ENCODE assay signal across 23 cellular contexts in the genomic region with DNA sequence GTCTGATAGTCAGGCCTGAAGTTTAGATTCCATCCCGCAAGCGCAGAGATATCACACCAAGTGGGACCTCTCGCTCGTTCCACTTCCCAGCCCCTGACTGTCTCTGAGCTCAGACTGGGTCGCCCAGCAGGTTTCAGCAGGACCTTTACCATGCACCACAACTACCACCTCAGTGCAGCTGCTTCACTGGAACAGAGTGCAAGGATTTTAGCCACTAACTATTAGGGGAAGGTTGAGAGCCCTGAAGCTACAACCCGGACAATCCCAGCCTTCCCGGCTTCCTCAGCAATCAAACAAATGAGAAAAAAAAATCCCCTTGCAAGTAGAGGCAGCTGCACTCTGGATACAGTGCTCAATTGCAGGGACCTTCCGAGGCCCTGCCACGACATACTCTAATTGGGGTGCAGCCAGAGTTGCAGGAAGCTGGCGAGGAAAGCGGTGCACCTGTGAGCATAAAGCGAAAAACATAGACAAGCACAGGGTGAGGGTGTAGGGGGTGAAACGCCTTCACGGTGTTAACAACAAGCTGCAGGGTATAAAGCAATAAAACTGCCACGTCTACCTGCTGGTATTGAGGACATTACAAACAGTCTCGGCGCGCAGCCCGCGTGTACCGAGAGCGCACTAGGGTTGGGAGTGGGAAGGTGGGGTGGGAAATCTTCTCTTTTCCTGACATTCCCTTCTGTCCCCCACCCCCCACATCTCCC. TPM values are rescaled to one million over a fixed set of nuclear protein-coding genes. Genes with fewer than 3 reads are reported as not detected.
DNase-seq lines count a peak whose midpoint lies in the region; ATAC-seq, FAIRE-seq and TF ChIP-seq lines count a peak whose summit lies in the region.
"Had no signal": no experiment of that assay in that cellular context is flagged by ENCODE, and none has a peak within 500 bp of the region (broad histone marks: within the 10 kb centered on the region; RNA-seq: fewer than 3 reads in every experiment).

No MANE protein-coding gene starts in this region.

- H2AFZ ChIP-seq in H1 (ENCODE audit: low read length) (no peak overlapping the region), neuronal stem cell (ENCODE audit: low read length) (no peak overlapping the region)

- H3K9ac ChIP-seq in HUES64 (ENCODE audit: low read depth, low read length) (no peak overlapping the region), H1 (replicated peaks in 1 of 4; ENCODE audit: extremely low read depth in 1 of 4, low read depth in 3 of 4, low read length in 3 of 4) (no peak overlapping the region), neuronal stem cell (ENCODE audit: low read depth, low read length, poor library complexity) (no peak overlapping the region)
- H3K9ac ChIP-seq: KMS-11 had no signal

- peaks cover 88% of the 10 kb centered on the region for H3K27me3 Mint-ChIP-seq in activated CD4-positive, alpha-beta T cell treated with anti-CD3 and anti-CD28 coated beads, Interleukin-2, amount 10 ng/mL, durations not matched to agents 7 days and 5 days
- peaks cover 87% of the 10 kb centered on the region for H3K27me3 Mint-ChIP-seq in activated CD4-positive, alpha-beta T cell treated with anti-CD3 and anti-CD28 coated beads, Interleukin-2, amount 10 ng/mL, durations not matched to agents 24 days and 14 days

- peak overlapping the region; percentile 13 for H3K27ac Mint-ChIP-seq in activated CD4-positive, alpha-beta T cell treated with anti-CD3 and anti-CD28 coated beads, Interleukin-2, amount 10 ng/mL, durations not matched to agents 7 days and 5 days
- H3K27ac Mint-ChIP-seq in activated CD4-positive, alpha-beta T cell treated with anti-CD3 and anti-CD28 coated beads, Interleukin-2, amount 10 ng/mL, durations not matched to agents 24 days and 14 days: no peak overlapping the region
- H3K27ac Mint-ChIP-seq: immature natural killer cell; stimulated activated effector memory CD8-positive, alpha-beta T cell treated with anti-CD3 and anti-CD28 coated beads, Interleukin-12 subunit alpha, Interleukin-12 subunit beta, amount 100 ng/mL, for 72 hours had no signal

- peak overlapping the region; percentile 22 for H3K4me3 Mint-ChIP-seq in activated CD4-positive, alpha-beta T cell treated with anti-CD3 and anti-CD28 coated beads, Interleukin-2, amount 10 ng/mL, durations not matched to agents 7 days and 5 days
- H3K4me3 Mint-ChIP-seq in activated CD4-positive, alpha-beta T cell treated with anti-CD3 and anti-CD28 coated beads, Interleukin-2, amount 10 ng/mL, durations not matched to agents 24 days and 14 days: no peak overlapping the region
- H3K4me3 Mint-ChIP-seq: stimulated activated effector memory CD8-positive, alpha-beta T cell treated with anti-CD3 and anti-CD28 coated beads, Interleukin-12 subunit alpha, Interleukin-12 subunit beta, amount 100 ng/mL, for 72 hours had no signal

- H3K4me1 Mint-ChIP-seq in activated CD4-positive, alpha-beta T cell treated with anti-CD3 and anti-CD28 coated beads, Interleukin-2, amount 10 ng/mL, durations not matched to agents 7 days and 5 days: peaks cover 9% of the 10 kb centered on the region
- peaks cover 8% of the 10 kb centered on the region for H3K4me1 Mint-ChIP-seq in activated CD4-positive, alpha-beta T cell treated with anti-CD3 and anti-CD28 coated beads, Interleukin-2, amount 10 ng/mL, durations not matched to agents 24 days and 14 days

- peaks cover 49% of the 10 kb centered on the region for H3K4me1 ChIP-seq in HUES64 (ENCODE audit: insufficient read depth, low read length)
- H3K4me1 ChIP-seq in H1 (replicated peaks in 1 of 4; ENCODE audit: control insufficient read depth in 3 of 4, insufficient read depth in 4 of 4, low read length in 3 of 4): peaks cover 14 to 39% (median 26%) of the 10 kb centered on the region in 4 experiments
- peaks cover 0 to 10% of the 10 kb centered on the region in 2 donors for H3K4me1 ChIP-seq in neuronal stem cell (ENCODE audit: control insufficient read depth in 2 of 2, insufficient read depth in 1 of 2, low read depth in 1 of 2, low read length in 2 of 2)

- H3K14ac ChIP-seq in H1 (ENCODE audit: insufficient read length): no peak overlapping the region
- H3K14ac ChIP-seq in neuronal stem cell (ENCODE audit: low read length): no peak overlapping the region

- no peak overlapping the region for H3K56ac ChIP-seq in H1 (replicated peaks; ENCODE audit: insufficient read length, low read depth, low read length)

- H2BK15ac ChIP-seq in H1 (ENCODE audit: low read length) (peak overlapping the region; percentile 12; the same call in 1 of the 2 replicates), neuronal stem cell (ENCODE audit: low read length) (no peak overlapping the region)

- H2BK5ac ChIP-seq in H1 (ENCODE audit: low read depth, low read length) (no peak overlapping the region), neuronal stem cell (ENCODE audit: low read length) (no peak overlapping the region)

- no peak for TF ChIP-seq EP300 in H1 (IDR thresholded peaks at IDR 0.05; ENCODE audit: borderline replicate concordance in 1 of 2, low read depth in 2 of 2, low read length in 2 of 2)

- H2BK20ac ChIP-seq in H1 (ENCODE audit: low read length): 0 out of 2 replicates have a peak overlapping the region, but pooled peaks have one; percentile 15

- no peak for FAIRE-seq in H1 (lab: Jason Lieb, UNC)
- FAIRE-seq: astrocyte, GM12892, RCC 7860 had no signal

- H3K23ac ChIP-seq in H1 (ENCODE audit: insufficient read length): no peak overlapping the region
- no peak overlapping the region for H3K23ac ChIP-seq in neuronal stem cell (ENCODE audit: low read depth, low read length, poor library complexity)

- peak overlapping the region; percentile 32; the same call in 1 of the 2 replicates for H3K4me3 ChIP-seq in HUES64 (ENCODE audit: low read length)
- H3K4me3 ChIP-seq in H1 (ENCODE audit: extremely low read depth in 1 of 4, insufficient read depth in 2 of 4, low read depth in 3 of 4, low read length in 4 of 4): peak overlapping the region in 3 of 4 experiments; percentile 20 to 38 (median 21); a peak in 6 of 8 replicates
- no peak overlapping the region for H3K4me3 ChIP-seq in neuronal stem cell (ENCODE audit: low read length in 2 of 2)
- H3K4me3 ChIP-seq: lower lobe of right lung, ovary, thoracic aorta had no signal

- no peak overlapping the region for H4K91ac ChIP-seq in H1 (replicated peaks; ENCODE audit: insufficient read length, low read length)
- no peak overlapping the region for H4K91ac ChIP-seq in neuronal stem cell (ENCODE audit: low read depth, low read length, poor library complexity)

- POLR2A ChIA-PET in activated CD4-positive, alpha-beta T cell treated with anti-CD3 and anti-CD28 coated beads, Interleukin-2, amount 10 ng/mL, durations not matched to agents 7 days and 5 days (lab: Charles Lee): no interaction called here
- POLR2A ChIA-PET in H1 (lab: Charles Lee; ENCODE audit: partially characterized antibody): interaction anchor here (1.0 to 1.5 kb wide), 7 partner anchors 10 to 19 kb away, joined by 3 to 5 read pairs (median 4); no protein-coding TSS in a partner anchor

- TF ChIP-seq RAD21 in H1 (IDR thresholded peaks at IDR 0.05 in 1 of 2, conservative IDR thresholded peaks at IDR 0.05 in 1 of 2; ENCODE audit: low read depth in 2 of 2, low read length in 2 of 2): no peak

- H2BK12ac ChIP-seq in H1 (ENCODE audit: low read depth, low read length): 0 out of 2 replicates have a peak overlapping the region, but pooled peaks have one; percentile 60
- H2BK12ac ChIP-seq in neuronal stem cell (ENCODE audit: low read length): no peak overlapping the region

- H3K27me3 ChIP-seq in HUES64 (ENCODE audit: insufficient read depth, low read length): peaks cover 96% of the 10 kb centered on the region
- H3K27me3 ChIP-seq in H1 (replicated peaks in 1 of 4; ENCODE audit: control insufficient read depth in 3 of 4, extremely low read depth in 1 of 4, insufficient read depth in 3 of 4, low read length in 3 of 4): peaks cover 72 to 95% (median 88%) of the 10 kb centered on the region in 4 experiments
- peaks cover 44 to 92% (median 83%) of the 10 kb centered on the region in 3 experiments for H3K27me3 ChIP-seq in neuronal stem cell (ENCODE audit: control insufficient read depth in 3 of 3, insufficient read depth in 3 of 3, low read depth in 1 of 3, low read length in 3 of 3)

- peaks cover 9 to 38% of the 10 kb centered on the region in 2 experiments for H4K20me1 ChIP-seq in H1 (replicated peaks in 1 of 2; ENCODE audit: control insufficient read depth in 1 of 2, insufficient read depth in 2 of 2, low read length in 2 of 2)

- no peaks in the 10 kb centered on the region for H3K36me3 ChIP-seq in HUES64 (ENCODE audit: insufficient read depth, low read length)
- H3K36me3 ChIP-seq in H1 (ENCODE audit: control insufficient read depth in 2 of 4, insufficient read depth in 4 of 4, low read length in 3 of 4): peaks cover 0 to 2% (median 0%) of the 10 kb centered on the region in 4 experiments; a peak in 1 of 8 replicates
- H3K36me3 ChIP-seq in neuronal stem cell (replicated peaks in 1 of 2; ENCODE audit: control insufficient read depth in 2 of 2, insufficient read depth in 2 of 2, low read length in 2 of 2): no peaks in the 10 kb centered on the region
- H3K36me3 ChIP-seq: lower lobe of right lung, ovary, thoracic aorta had no signal

- peak overlapping the region; percentile 8 for H4K5ac ChIP-seq in H1 (ENCODE audit: insufficient read length, low read depth, low read length)

- DNase-seq in activated CD4-positive, alpha-beta T cell treated with anti-CD3 and anti-CD28 coated beads, Interleukin-2, amount 10 ng/mL, durations not matched to agents 7 days and 5 days: no peak
- no peak for DNase-seq in activated CD4-positive, alpha-beta T cell treated with anti-CD3 and anti-CD28 coated beads, Interleukin-2, amount 10 ng/mL, durations not matched to agents 24 days and 14 days
- peak in 1 of 2 experiments; percentile 55 for DNase-seq in H1 (ENCODE audit: low read depth in 1 of 2, low spot score in 2 of 2)
- DNase-seq in neuronal stem cell (ENCODE audit: low spot score): peak; percentile 18
- no peak for DNase-seq in T-helper 1 cell
- DNase-seq: activated CD4-positive, alpha-beta T cell treated with anti-CD3 and anti-CD28 coated beads for 48 hours; activated T-cell treated with anti-CD3 and anti-CD28 coated beads for 4 hours; immature natural killer cell; lower lobe of right lung; MV-4-11; ovary; right cardiac atrium had no signal

- H3K23me2 ChIP-seq in H1 (ENCODE audit: low read depth, low read length): peaks cover 3% of the 10 kb centered on the region; the same call in 1 of the 2 replicates

- H2AK5ac ChIP-seq in H1 (ENCODE audit: low read depth, low read length): no peak overlapping the region
- H2AK5ac ChIP-seq in neuronal stem cell (ENCODE audit: low read depth, low read length): no peak overlapping the region

- no peak for ATAC-seq in GM18870 (IDR thresholded peaks at IDR 0.05; ENCODE audit: unreplicated experiment)
- ATAC-seq in HG03108 (IDR thresholded peaks at IDR 0.05; ENCODE audit: unreplicated experiment): no peak
- ATAC-seq: lower lobe of right lung; right cardiac atrium; stimulated activated effector memory CD8-positive, alpha-beta T cell treated with anti-CD3 and anti-CD28 coated beads, Interleukin-12 subunit alpha, Interleukin-12 subunit beta, amount 100 ng/mL, for 72 hours had no signal

- TF ChIP-seq POLR2A in H1 (IDR thresholded peaks at IDR 0.05; ENCODE audit: control extremely low read depth in 1 of 2, low read depth in 2 of 2, low read length in 2 of 2): no peak

- 5% methylated on average over 18 of the region's 22 CpGs for WGBS in HUES64
- WGBS in H1 (ENCODE audit: extremely low coverage in 1 of 2, insufficient coverage in 1 of 2, insufficient read length in 1 of 2, insufficient replicate concordance in 2 of 2, low coverage in 1 of 2, low lambda C conversion rate in 2 of 2, missing lambda C conversion rate in 1 of 2), 2 experiments: 9% methylated on average over 22 of the region's 22 CpGs; no CpG with 5 or more reads in 1 of the 2 experiments
- no CpG with 5 or more reads among the region's 22 CpGs for WGBS in neuronal stem cell (ENCODE audit: extremely low coverage in 2 of 2, insufficient read length in 2 of 2, insufficient replicate concordance in 1 of 2), 2 donors

- H3K9me3 ChIP-seq in HUES64 (ENCODE audit: insufficient read depth, low read depth, low read length): no peaks in the 10 kb centered on the region
- H3K9me3 ChIP-seq in H1 (ENCODE audit: insufficient read depth in 2 of 2, low read depth in 1 of 2, low read length in 1 of 2): no peaks in the 10 kb centered on the region
- H3K9me3 ChIP-seq in neuronal stem cell (replicated peaks in 1 of 2; ENCODE audit: control insufficient read depth in 2 of 2, insufficient read depth in 1 of 2, low read depth in 1 of 2, low read length in 2 of 2): peaks cover 0 to 2% of the 10 kb centered on the region in 2 donors
- H3K9me3 ChIP-seq: lower lobe of right lung, ovary, thoracic aorta had no signal

- CTCF ChIA-PET in activated CD4-positive, alpha-beta T cell treated with anti-CD3 and anti-CD28 coated beads, Interleukin-2, amount 10 ng/mL, durations not matched to agents 7 days and 5 days (lab: Charles Lee): interaction anchor here (1.1 to 2.4 kb wide), 2 partner anchors 19 to 24 kb away, joined by 4 to 13 read pairs; no protein-coding TSS in a partner anchor
- CTCF ChIA-PET in H1 (lab: Charles Lee; ENCODE audit: partially characterized antibody): interaction anchor here (0.9 to 12.6 kb wide), 5 partner anchors 8 to 25 kb away, joined by 3 to 150 read pairs (median 5); partner anchors contain the start of gene DLX5

- H3K9me3 Mint-ChIP-seq in activated CD4-positive, alpha-beta T cell treated with anti-CD3 and anti-CD28 coated beads, Interleukin-2, amount 10 ng/mL, durations not matched to agents 7 days and 5 days: no peaks in the 10 kb centered on the region
- H3K9me3 Mint-ChIP-seq in activated CD4-positive, alpha-beta T cell treated with anti-CD3 and anti-CD28 coated beads, Interleukin-2, amount 10 ng/mL, durations not matched to agents 24 days and 14 days: peaks cover 17% of the 10 kb centered on the region
- H3K9me3 Mint-ChIP-seq: stimulated activated effector memory CD8-positive, alpha-beta T cell treated with anti-CD3 and anti-CD28 coated beads, Interleukin-12 subunit alpha, Interleukin-12 subunit beta, amount 100 ng/mL, for 72 hours had no signal

- intact Hi-C loops in activated CD4-positive, alpha-beta T cell treated with anti-CD3 and anti-CD28 coated beads, Interleukin-2, amount 10 ng/mL, durations not matched to agents 24 days and 14 days (cut with micrococcal nuclease): loop anchor here (1.0 kb wide), 1 partner anchor 20 kb away; no protein-coding TSS in a partner anchor

- peak overlapping the region; percentile 78; the same call in 1 of the 2 replicates for H3K18ac ChIP-seq in H1 (ENCODE audit: extremely low read depth, low read length)
- no peak overlapping the region for H3K18ac ChIP-seq in neuronal stem cell (ENCODE audit: low read length)

- no peaks in the 10 kb centered on the region for H3K79me2 ChIP-seq in H1 (ENCODE audit: control insufficient read depth in 1 of 2, insufficient read depth in 2 of 2, low read length in 2 of 2)

- no peak for TF ChIP-seq CTCF in H1 (IDR thresholded peaks at IDR 0.05; ENCODE audit: control extremely low read depth in 1 of 3, insufficient read depth in 1 of 3, low read depth in 1 of 3, low read length in 3 of 3)

- H3K27ac ChIP-seq in HUES64 (ENCODE audit: low read depth, low read length) (no peak overlapping the region), H1 (ENCODE audit: low read depth, low read length) (no peak overlapping the region), neuronal stem cell (replicated peaks; ENCODE audit: low read length) (no peak overlapping the region)
- H3K27ac ChIP-seq: C4-2B, KMS-11, lower lobe of right lung, ovary had no signal

- H4K8ac ChIP-seq in H1 (ENCODE audit: extremely low read depth, insufficient read depth, low read length) (no peak overlapping the region; the same call in 1 of the 2 replicates), neuronal stem cell (ENCODE audit: low read depth, low read length) (no peak overlapping the region)

- peak overlapping the region; percentile 43 for H2BK120ac ChIP-seq in H1 (replicated peaks; ENCODE audit: low read depth, low read length)
- H2BK120ac ChIP-seq in neuronal stem cell (ENCODE audit: low read depth, low read length): no peak overlapping the region

- H3K79me1 ChIP-seq in H1 (ENCODE audit: low read depth, low read length) (no peaks in the 10 kb centered on the region), neuronal stem cell (ENCODE audit: low read depth, low read length) (no peaks in the 10 kb centered on the region)

- H3K4me2 ChIP-seq in H1 (ENCODE audit: insufficient read depth in 1 of 2, low read depth in 2 of 2, low read length in 2 of 2) (peak overlapping the region; percentile 57 to 65), neuronal stem cell (ENCODE audit: insufficient read depth, low read length, poor library complexity, severe bottlenecking) (no peak overlapping the region)
- H3K4me2 ChIP-seq: KMS-11 had no signal

- no peak overlapping the region for H3K4ac ChIP-seq in H1 (replicated peaks; ENCODE audit: insufficient read length, low read depth, low read length)
- H3K4ac ChIP-seq in neuronal stem cell (ENCODE audit: low read length): no peak overlapping the region

- H3K36me3 Mint-ChIP-seq in activated CD4-positive, alpha-beta T cell treated with anti-CD3 and anti-CD28 coated beads, Interleukin-2, amount 10 ng/mL, durations not matched to agents 7 days and 5 days (ENCODE audit: low read depth): no peaks in the 10 kb centered on the region
- H3K36me3 Mint-ChIP-seq in activated CD4-positive, alpha-beta T cell treated with anti-CD3 and anti-CD28 coated beads, Interleukin-2, amount 10 ng/mL, durations not matched to agents 24 days and 14 days (ENCODE audit: low read depth): no peaks in the 10 kb centered on the region
- H3K36me3 Mint-ChIP-seq: immature natural killer cell; stimulated activated effector memory CD8-positive, alpha-beta T cell treated with anti-CD3 and anti-CD28 coated beads, Interleukin-12 subunit alpha, Interleukin-12 subunit beta, amount 100 ng/mL, for 72 hours had no signal

RNA-seq across cellular contexts. Expression of gene DLX6, which starts 2.6 kb away (rescaled TPM):
- total RNA-seq in activated CD4-positive, alpha-beta T cell treated with anti-CD3 and anti-CD28 coated beads, Interleukin-2, amount 10 ng/mL, durations not matched to agents 7 days and 5 days: not detected
- total RNA-seq in activated CD4-positive, alpha-beta T cell treated with anti-CD3 and anti-CD28 coated beads, Interleukin-2, amount 10 ng/mL, durations not matched to agents 24 days and 14 days: not detected in 2 replicates
- polyA plus RNA-seq in HUES64 (2013, experiment 1 of 2): 0.10 TPM
- not detected for polyA plus RNA-seq in HUES64 (2013, experiment 2 of 2)
- total RNA-seq in H1 (2021; fragmentation: NEBNext Ultra II Directional; extraction: Animal tissue kit (Norgen Biotek cat#: 25700)): not detected in 2 replicates
- not detected in 2 replicates for polyA plus RNA-seq in H1 (2011; rRNA removed)
- polyA plus RNA-seq in H1 (2011; cell fraction: cytosol; rRNA removed): not detected
- polyA plus RNA-seq in H1 (2011; cell fraction: nucleus; rRNA removed): not detected
- polyA plus RNA-seq in H1 (2012, experiment 1 of 2): not detected in 4 replicates
- not detected for polyA plus RNA-seq in H1 (2012, experiment 2 of 2)
- 0.06 TPM for polyA plus RNA-seq in H1 (2013, experiment 1 of 2)
- polyA plus RNA-seq in H1 (2013, experiment 2 of 2): not detected
- polyA minus RNA-seq in H1 (2011; rRNA and poly(A)+ RNA removed): not detected in 2 replicates
- polyA minus RNA-seq in H1 (2011; cell fraction: cytosol; rRNA and poly(A)+ RNA removed): not detected
- polyA minus RNA-seq in H1 (2011; cell fraction: nucleus; rRNA and poly(A)+ RNA removed): not detected
- polyA plus RNA-seq in neuronal stem cell (2013, experiment 1 of 2): 0.52 TPM
- polyA plus RNA-seq in neuronal stem cell (2013, experiment 2 of 2): 0.66 TPM
- total RNA-seq: lower lobe of right lung, right cardiac atrium, thoracic aorta had no signal
- polyA plus RNA-seq: immature natural killer cell, right cardiac atrium had no signal

RNA-seq across cellular contexts. Expression of gene DLX5, which starts 21.9 kb away (rescaled TPM):
- not detected for total RNA-seq in activated CD4-positive, alpha-beta T cell treated with anti-CD3 and anti-CD28 coated beads, Interleukin-2, amount 10 ng/mL, durations not matched to agents 7 days and 5 days
- not detected in 2 replicates for total RNA-seq in activated CD4-positive, alpha-beta T cell treated with anti-CD3 and anti-CD28 coated beads, Interleukin-2, amount 10 ng/mL, durations not matched to agents 24 days and 14 days
- 1.0 TPM for polyA plus RNA-seq in HUES64 (2013, experiment 1 of 2)
- 0.57 TPM for polyA plus RNA-seq in HUES64 (2013, experiment 2 of 2)
- total RNA-seq in H1 (2021; fragmentation: NEBNext Ultra II Directional; extraction: Animal tissue kit (Norgen Biotek cat#: 25700)): not detected in 2 replicates
- polyA plus RNA-seq in H1 (2011; rRNA removed): 0.06 TPM in 1 of 2 replicates, not detected in the other
- not detected for polyA plus RNA-seq in H1 (2011; cell fraction: cytosol; rRNA removed)
- polyA plus RNA-seq in H1 (2011; cell fraction: nucleus; rRNA removed): 0.17 TPM
- not detected in 4 replicates for polyA plus RNA-seq in H1 (2012, experiment 1 of 2)
- not detected for polyA plus RNA-seq in H1 (2012, experiment 2 of 2)
- not detected for polyA plus RNA-seq in H1 (2013, experiment 1 of 2)
- polyA plus RNA-seq in H1 (2013, experiment 2 of 2): 0.06 TPM
- 0.22 TPM in 1 of 2 replicates, not detected in the other for polyA minus RNA-seq in H1 (2011; rRNA and poly(A)+ RNA removed)
- not detected for polyA minus RNA-seq in H1 (2011; cell fraction: cytosol; rRNA and poly(A)+ RNA removed)
- polyA minus RNA-seq in H1 (2011; cell fraction: nucleus; rRNA and poly(A)+ RNA removed): 0.60 TPM
- polyA plus RNA-seq in neuronal stem cell (2013, experiment 1 of 2): 5.1 TPM
- polyA plus RNA-seq in neuronal stem cell (2013, experiment 2 of 2): 4.3 TPM
- total RNA-seq: lower lobe of right lung, myocyte, right cardiac atrium had no signal
- polyA plus RNA-seq: immature natural killer cell had no signal

Comparison
In these comparisons a context has a peak if more than half of its experiments do, and no peak if none do; other contexts are left out.
1. H3K4me3 ChIP-seq: peak in HUES64 (single experiment) and H1 (3 of 4); none in neuronal stem cell (0 of 2).